In genomic region chr3:9786825-9787654, GRCh38 we compare ENCODE assay signal across 9 cellular contexts. TPM values are rescaled to one million over a fixed set of nuclear protein-coding genes. Genes with fewer than 3 reads are reported as not detected.
A peak's percentile ranks its signal among the peaks of the same experiment; 100 is the strongest.
DNase-seq lines count a peak whose midpoint lies in the region; ATAC-seq and TF ChIP-seq lines count a peak whose summit lies in the region.
"Had no signal": no experiment of that assay in that cellular context is flagged by ENCODE, and none has a peak within 500 bp of the region (broad histone marks: within the 10 kb centered on the region; RNA-seq: fewer than 3 reads in every experiment).

No MANE protein-coding gene starts in this region.

- H3K27ac ChIP-seq in VCaP, result peak overlapping the region; percentile 52; the same call in 1 of the 2 replicates
- no peak overlapping the region for H3K27ac ChIP-seq in testis
- H3K27ac ChIP-seq in SJCRH30, result no peak overlapping the region

- H3K4me1 ChIP-seq in testis, result no peaks in the 10 kb centered on the region
- H3K4me1 ChIP-seq in SJCRH30, result peaks cover 2% of the 10 kb centered on the region; the same call in 1 of the 2 replicates

- ATAC-seq in left lobe of liver, result no peak

- H3K9me3 ChIP-seq in testis (no peaks in the 10 kb centered on the region), SJCRH30 (replicated peaks) (no peaks in the 10 kb centered on the region)

- no peak overlapping the region for H3K4me3 ChIP-seq in foreskin fibroblast (ENCODE audit: low read depth in 1 of 2, low read length in 2 of 2)
- H3K4me3 ChIP-seq in testis, result no peak overlapping the region
- H3K4me3 ChIP-seq in SJCRH30, result no peak overlapping the region

- H3K36me3 ChIP-seq in testis (ENCODE audit: low read depth, missing control alignments) (no peaks in the 10 kb centered on the region), SJCRH30 (peaks cover 21% of the 10 kb centered on the region)

- DNase-seq in AG20443 (ENCODE audit: low spot score) (peak; percentile 33), foreskin fibroblast (no peak), testis (no peak), head of caudate nucleus (no peak), SJCRH30 (no peak), left lobe of liver (ENCODE audit: low spot score) (no peak)
- DNase-seq: midbrain had no signal

- TF ChIP-seq CTCF in GM12873 (IDR thresholded peaks at IDR 0.05; ENCODE audit: insufficient read depth, low read depth, low read length, missing control alignments) (peak; percentile 65), VCaP (conservative IDR thresholded peaks at IDR 0.05) (peak; percentile 56), foreskin fibroblast (IDR thresholded peaks at IDR 0.05; ENCODE audit: low read depth, low read length) (peak; percentile 50), testis (IDR thresholded peaks at IDR 0.05) (no peak)

- H3K27me3 ChIP-seq in testis (no peaks in the 10 kb centered on the region), SJCRH30 (no peaks in the 10 kb centered on the region)

- 89 to 90% methylated on average over 12 of the region's 12 CpGs for WGBS in testis, 2 donors

- intact Hi-C loops in testis (cut with DNase I; ENCODE audit: low total_unique reads) (no loop called here), head of caudate nucleus (cut with DNase I) (no loop called here)

- TF ChIP-seq POLR2A in testis (IDR thresholded peaks at IDR 0.05), result no peak

RNA-seq across cellular contexts. Expression of gene TADA3, which starts 5.2 kb away (rescaled TPM):
- 100 to 1,000 TPM in 1 of 2 donors, 10 to 100 TPM in 1; 94.6 to 123 TPM for total RNA-seq in testis
- polyA plus RNA-seq in testis (ENCODE audit: insufficient read depth, low read depth, low replicate concordance), result 123 TPM
- 58.5 and 59.3 TPM in 2 replicates for total RNA-seq in SJCRH30 (2014; rRNA removed; shearing (Covaris generic))
- 25.8 TPM for total RNA-seq in left lobe of liver

RNA-seq across cellular contexts. Expression of gene ARPC4, which starts 5.8 kb away (rescaled TPM):
- total RNA-seq in testis, result 100 to 1,000 TPM; 108 to 124 TPM
- 99.6 TPM for polyA plus RNA-seq in testis (ENCODE audit: insufficient read depth, low read depth, low replicate concordance)
- 87.4 and 96.9 TPM in 2 replicates for total RNA-seq in SJCRH30 (2014; rRNA removed; shearing (Covaris generic))
- 42.1 TPM for total RNA-seq in left lobe of liver

RNA-seq across cellular contexts. Expression of gene CAMK1, which starts 17.3 kb away (rescaled TPM):
- total RNA-seq in testis (100 to 1,000 TPM; 127 to 185 TPM), left lobe of liver (24.6 TPM)
- polyA plus RNA-seq in testis (ENCODE audit: insufficient read depth, low read depth, low replicate concordance), result 62.7 TPM
- 5.8 TPM in 2 replicates for total RNA-seq in SJCRH30 (2014; rRNA removed; shearing (Covaris generic))

RNA-seq across cellular contexts. Expression of gene TTLL3, which starts 23.0 kb away (rescaled TPM):
- total RNA-seq in testis (100 to 1,000 TPM; 142 to 163 TPM), left lobe of liver (7.1 TPM)
- 104 TPM for polyA plus RNA-seq in testis (ENCODE audit: insufficient read depth, low read depth, low replicate concordance)
- total RNA-seq in SJCRH30 (2014; rRNA removed; shearing (Covaris generic)), result 7.0 and 14.9 TPM in 2 replicates

RNA-seq across cellular contexts. Expression of gene OGG1, which starts 37.3 kb away (rescaled TPM):
- total RNA-seq in testis (10 to 100 TPM; 30.3 to 36.4 TPM), left lobe of liver (16.0 TPM)
- polyA plus RNA-seq in testis (ENCODE audit: insufficient read depth, low read depth, low replicate concordance), result 18.8 TPM
- total RNA-seq in SJCRH30 (2014; rRNA removed; shearing (Covaris generic)), result 32.2 and 35.0 TPM in 2 replicates

Comparison
In these comparisons a context has a peak if more than half of its experiments do, and no peak if none do; other contexts are left out.
1. CTCF ChIP-seq: peak in GM12873 (single experiment), VCaP (single experiment) and foreskin fibroblast (single experiment); none in testis (0 of 3).